ENCODE assay signal across 16 cellular contexts in the genomic region with DNA sequence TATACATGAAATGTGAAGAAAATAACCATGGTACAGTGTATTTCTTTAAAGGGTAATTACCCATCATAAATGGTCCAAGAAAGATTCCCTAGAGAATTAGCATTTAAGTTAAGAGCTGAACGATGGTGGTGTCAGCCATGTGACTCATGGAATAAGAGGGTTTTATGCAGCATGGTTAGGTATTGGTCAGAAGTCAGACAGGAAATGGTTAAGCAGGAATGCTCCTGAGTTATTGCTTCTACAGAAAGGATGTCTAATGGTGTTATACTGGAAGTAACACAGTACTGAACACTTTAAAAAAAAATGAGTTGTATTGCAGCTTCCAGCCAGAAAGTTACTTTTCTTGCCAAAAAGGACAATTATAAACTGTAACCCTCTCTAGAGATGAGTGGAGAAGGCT.
DNase-seq lines count a peak whose midpoint lies in the region; ATAC-seq and TF ChIP-seq lines count a peak whose summit lies in the region.
"Had no signal": no experiment of that assay in that cellular context is flagged by ENCODE, and none has a peak within 500 bp of the region (broad histone marks: within the 10 kb centered on the region; RNA-seq: fewer than 3 reads in every experiment).

No MANE protein-coding gene starts in this region.

- TF ChIP-seq CTCF in RWPE2 (IDR thresholded peaks at IDR 0.05; ENCODE audit: poor library complexity, severe bottlenecking) = no peak
- TF ChIP-seq CTCF in fibroblast of mammary gland (conservative IDR thresholded peaks at IDR 0.05; ENCODE audit: control insufficient read depth, insufficient read depth, low read depth, low read length) = no peak

- H3K9me3 ChIP-seq in RWPE2 (ENCODE audit: severe bottlenecking) (no peaks in the 10 kb centered on the region), skeletal muscle satellite cell (replicated peaks; ENCODE audit: low read length) (no peaks in the 10 kb centered on the region)
- H3K9me3 ChIP-seq in effector memory CD4-positive, alpha-beta T cell (ENCODE audit: control insufficient read depth, low read length) = no peaks in the 10 kb centered on the region

- H3K4me2 ChIP-seq in skeletal muscle satellite cell (ENCODE audit: low read length) = peak overlapping the region; percentile 10

- no peak overlapping the region for H3K9ac ChIP-seq in skeletal muscle satellite cell (ENCODE audit: low read depth, low read length)

- H3K4me3 ChIP-seq in RWPE2 (ENCODE audit: severe bottlenecking) = no peak overlapping the region
- H3K4me3 ChIP-seq in fibroblast of mammary gland (ENCODE audit: control insufficient read depth, low read depth, low read length) = no peak overlapping the region
- no peak overlapping the region for H3K4me3 ChIP-seq in skeletal muscle satellite cell (ENCODE audit: low read length)
- H3K4me3 ChIP-seq in effector memory CD4-positive, alpha-beta T cell (ENCODE audit: insufficient read depth, low read depth, low read length, poor library complexity, severe bottlenecking) = no peak overlapping the region

- H3K27me3 ChIP-seq in RWPE2 (ENCODE audit: insufficient read depth, poor library complexity, severe bottlenecking) (no peaks in the 10 kb centered on the region), skeletal muscle satellite cell (ENCODE audit: control insufficient read depth, insufficient read depth, low read length) (no peaks in the 10 kb centered on the region)
- no peaks in the 10 kb centered on the region for H3K27me3 ChIP-seq in effector memory CD4-positive, alpha-beta T cell (replicated peaks; ENCODE audit: control insufficient read depth, insufficient read depth, low read length, poor library complexity, severe bottlenecking)

- H3K36me3 ChIP-seq in RWPE2 (ENCODE audit: low read depth) (no peaks in the 10 kb centered on the region), skeletal muscle satellite cell (ENCODE audit: insufficient read depth, low read length) (no peaks in the 10 kb centered on the region)
- no peaks in the 10 kb centered on the region for H3K36me3 ChIP-seq in effector memory CD4-positive, alpha-beta T cell (ENCODE audit: control insufficient read depth, insufficient read depth, low read length)

- peak; percentile 73; the same call in 1 of the 3 replicates for ATAC-seq in RWPE2 (ENCODE audit: low read depth)

- H3K4me1 ChIP-seq in RWPE2 (ENCODE audit: insufficient read depth, poor library complexity, severe bottlenecking) (no peaks in the 10 kb centered on the region), skeletal muscle satellite cell (ENCODE audit: control insufficient read depth, insufficient read depth, low read length) (peaks cover 17% of the 10 kb centered on the region)
- H3K4me1 ChIP-seq in effector memory CD4-positive, alpha-beta T cell (ENCODE audit: control insufficient read depth, insufficient read depth, low read length, poor library complexity, severe bottlenecking) = no peaks in the 10 kb centered on the region

- DNase-seq in DMS53 (lab: John Stamatoyannopoulos, UW) (peak; percentile 43), DMS53 treated with DMSO at 0.1 percent for 48 hours (lab: John Stamatoyannopoulos, UW; ENCODE audit: unreplicated experiment) (no peak), RWPE2 (ENCODE audit: low spot score) (no peak), fibroblast of mammary gland (ENCODE audit: low read depth) (peak; percentile 88), NCI-H82 treated with DMSO at 0.1 percent for 48 hours (lab: John Stamatoyannopoulos, UW; ENCODE audit: unreplicated experiment) (no peak)
- no peak for DNase-seq in activated naive CD4-positive, alpha-beta T cell treated with anti-CD3 and anti-CD28 coated beads, Interleukin-2, amount 50 U/mL, for 16 hours
- DNase-seq in effector memory CD4-positive, alpha-beta T cell = no peak
- DNase-seq: 8988T; activated CD4-positive, CD25-positive, alpha-beta regulatory T cell; activated naive CD4-positive, alpha-beta T cell treated with anti-CD3 and anti-CD28 coated beads, Interleukin-2, amount 10 ng/mL, durations not matched to agents 7 days and 5 days; Calu3; cerebellar nuclear complex; NCI-H2171; small intestine; SW 1271 had no signal

- H3K27ac ChIP-seq in RWPE2 (ENCODE audit: poor library complexity, severe bottlenecking) = no peak overlapping the region
- no peak overlapping the region for H3K27ac ChIP-seq in effector memory CD4-positive, alpha-beta T cell (ENCODE audit: insufficient read depth, low read length, poor library complexity, severe bottlenecking)

Comparison
In these comparisons a context has a peak if more than half of its experiments do, and no peak if none do; other contexts are left out.
1. DNase-seq: peak in DMS53 (single experiment) and fibroblast of mammary gland (single experiment); none in DMS53 treated with DMSO at 0.1 percent for 48 hours (single experiment), RWPE2 (single experiment), NCI-H82 treated with DMSO at 0.1 percent for 48 hours (single experiment), activated naive CD4-positive, alpha-beta T cell treated with anti-CD3 and anti-CD28 coated beads, Interleukin-2, amount 50 U/mL, for 16 hours (single experiment) and effector memory CD4-positive, alpha-beta T cell (0 of 3).